In the genomic region with DNA sequence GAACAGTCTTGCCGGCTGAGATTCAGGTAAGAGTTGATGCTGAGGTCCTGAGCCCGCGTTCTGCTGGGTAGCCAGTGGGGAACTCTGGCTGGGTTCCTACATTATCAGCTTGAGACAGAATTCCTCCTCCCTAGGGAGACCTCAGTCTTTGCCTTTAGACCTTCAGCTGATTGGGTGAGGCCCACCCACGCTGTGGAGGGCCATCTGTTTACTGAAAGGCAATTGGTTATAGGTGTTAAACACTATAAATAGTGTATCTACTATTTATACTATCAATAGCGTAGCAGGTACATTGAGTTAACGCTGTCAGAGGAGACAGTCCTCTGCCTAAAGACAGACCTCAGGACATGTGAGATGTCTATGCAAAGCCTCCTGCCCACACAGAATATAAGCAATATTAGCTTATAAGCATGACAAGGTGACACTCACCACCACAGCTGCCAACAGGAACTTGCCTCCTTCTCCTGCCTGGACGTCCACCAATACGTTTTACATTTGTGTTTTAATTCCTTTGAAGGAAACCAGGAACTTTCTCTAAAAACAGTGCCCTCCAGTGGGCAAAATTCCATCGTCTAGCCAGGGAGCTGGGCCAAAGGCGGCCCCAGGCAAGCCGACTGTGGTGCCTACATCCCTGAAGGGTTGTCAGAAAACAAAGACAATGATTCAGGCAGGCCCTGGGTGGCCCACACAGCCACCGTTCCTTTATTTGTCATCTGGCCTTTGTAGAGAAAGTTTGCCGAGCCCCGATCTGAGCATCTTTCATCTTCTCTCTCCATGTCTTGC, we compare ENCODE assay signal across 1 cellular context.
TF ChIP-seq lines count a peak whose summit lies in the region.

No MANE protein-coding gene starts in this region.

TF ChIP-seq in GM12878, 131 proteins besides CTCF, POLR2A, EP300 and RAD21:
- TF ChIP-seq SRF (IDR thresholded peaks at IDR 0.05; ENCODE audit: low read depth in 2 of 2, low read length in 2 of 2) (no peak), YBX1 (IDR thresholded peaks at IDR 0.05) (no peak), RFX5 (IDR thresholded peaks at IDR 0.05; ENCODE audit: low read depth, low read length) (no peak), RCOR1 (conservative IDR thresholded peaks at IDR 0.05; ENCODE audit: low read depth, low read length) (no peak), STAT3 (IDR thresholded peaks at IDR 0.05; ENCODE audit: low read depth, low read length) (no peak), SMAD5 (IDR thresholded peaks at IDR 0.05; ENCODE audit: low read depth) (no peak), BMI1 (IDR thresholded peaks at IDR 0.05; ENCODE audit: borderline replicate concordance) (no peak), PRDM15 (CRISPR knock-in tag; IDR thresholded peaks at IDR 0.05) (no peak), ZNF24 (IDR thresholded peaks at IDR 0.05) (no peak), IKZF1 (conservative IDR thresholded peaks at IDR 0.05) (no peak), KAT2A (conservative IDR thresholded peaks at IDR 0.05; ENCODE audit: control insufficient read depth, low read depth, low read length) (no peak), TCF12 (IDR thresholded peaks at IDR 0.05; ENCODE audit: low read depth, low read length) (no peak)
- TF ChIP-seq, protein P1, sequence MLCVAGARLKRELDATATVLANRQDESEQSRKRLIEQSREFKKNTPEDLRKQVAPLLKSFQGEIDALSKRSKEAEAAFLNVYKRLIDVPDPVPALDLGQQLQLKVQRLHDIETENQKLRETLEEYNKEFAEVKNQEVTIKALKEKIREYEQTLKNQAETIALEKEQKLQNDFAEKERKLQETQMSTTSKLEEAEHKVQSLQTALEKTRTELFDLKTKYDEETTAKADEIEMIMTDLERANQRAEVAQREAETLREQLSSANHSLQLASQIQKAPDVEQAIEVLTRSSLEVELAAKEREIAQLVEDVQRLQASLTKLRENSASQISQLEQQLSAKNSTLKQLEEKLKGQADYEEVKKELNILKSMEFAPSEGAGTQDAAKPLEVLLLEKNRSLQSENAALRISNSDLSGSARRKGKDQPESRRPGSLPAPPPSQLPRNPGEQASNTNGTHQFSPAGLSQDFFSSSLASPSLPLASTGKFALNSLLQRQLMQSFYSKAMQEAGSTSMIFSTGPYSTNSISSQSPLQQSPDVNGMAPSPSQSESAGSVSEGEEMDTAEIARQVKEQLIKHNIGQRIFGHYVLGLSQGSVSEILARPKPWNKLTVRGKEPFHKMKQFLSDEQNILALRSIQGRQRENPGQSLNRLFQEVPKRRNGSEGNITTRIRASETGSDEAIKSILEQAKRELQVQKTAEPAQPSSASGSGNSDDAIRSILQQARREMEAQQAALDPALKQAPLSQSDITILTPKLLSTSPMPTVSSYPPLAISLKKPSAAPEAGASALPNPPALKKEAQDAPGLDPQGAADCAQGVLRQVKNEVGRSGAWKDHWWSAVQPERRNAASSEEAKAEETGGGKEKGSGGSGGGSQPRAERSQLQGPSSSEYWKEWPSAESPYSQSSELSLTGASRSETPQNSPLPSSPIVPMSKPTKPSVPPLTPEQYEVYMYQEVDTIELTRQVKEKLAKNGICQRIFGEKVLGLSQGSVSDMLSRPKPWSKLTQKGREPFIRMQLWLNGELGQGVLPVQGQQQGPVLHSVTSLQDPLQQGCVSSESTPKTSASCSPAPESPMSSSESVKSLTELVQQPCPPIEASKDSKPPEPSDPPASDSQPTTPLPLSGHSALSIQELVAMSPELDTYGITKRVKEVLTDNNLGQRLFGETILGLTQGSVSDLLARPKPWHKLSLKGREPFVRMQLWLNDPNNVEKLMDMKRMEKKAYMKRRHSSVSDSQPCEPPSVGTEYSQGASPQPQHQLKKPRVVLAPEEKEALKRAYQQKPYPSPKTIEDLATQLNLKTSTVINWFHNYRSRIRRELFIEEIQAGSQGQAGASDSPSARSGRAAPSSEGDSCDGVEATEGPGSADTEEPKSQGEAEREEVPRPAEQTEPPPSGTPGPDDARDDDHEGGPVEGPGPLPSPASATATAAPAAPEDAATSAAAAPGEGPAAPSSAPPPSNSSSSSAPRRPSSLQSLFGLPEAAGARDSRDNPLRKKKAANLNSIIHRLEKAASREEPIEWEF (IDR thresholded peaks at IDR 0.05; ENCODE audit: insufficient replicate concordance, low read depth, low read length): no peak
TF ChIP-seq in GM12878: peak in this region for 0.
